ENCODE assay signal across 8 cellular contexts in the genomic region with DNA sequence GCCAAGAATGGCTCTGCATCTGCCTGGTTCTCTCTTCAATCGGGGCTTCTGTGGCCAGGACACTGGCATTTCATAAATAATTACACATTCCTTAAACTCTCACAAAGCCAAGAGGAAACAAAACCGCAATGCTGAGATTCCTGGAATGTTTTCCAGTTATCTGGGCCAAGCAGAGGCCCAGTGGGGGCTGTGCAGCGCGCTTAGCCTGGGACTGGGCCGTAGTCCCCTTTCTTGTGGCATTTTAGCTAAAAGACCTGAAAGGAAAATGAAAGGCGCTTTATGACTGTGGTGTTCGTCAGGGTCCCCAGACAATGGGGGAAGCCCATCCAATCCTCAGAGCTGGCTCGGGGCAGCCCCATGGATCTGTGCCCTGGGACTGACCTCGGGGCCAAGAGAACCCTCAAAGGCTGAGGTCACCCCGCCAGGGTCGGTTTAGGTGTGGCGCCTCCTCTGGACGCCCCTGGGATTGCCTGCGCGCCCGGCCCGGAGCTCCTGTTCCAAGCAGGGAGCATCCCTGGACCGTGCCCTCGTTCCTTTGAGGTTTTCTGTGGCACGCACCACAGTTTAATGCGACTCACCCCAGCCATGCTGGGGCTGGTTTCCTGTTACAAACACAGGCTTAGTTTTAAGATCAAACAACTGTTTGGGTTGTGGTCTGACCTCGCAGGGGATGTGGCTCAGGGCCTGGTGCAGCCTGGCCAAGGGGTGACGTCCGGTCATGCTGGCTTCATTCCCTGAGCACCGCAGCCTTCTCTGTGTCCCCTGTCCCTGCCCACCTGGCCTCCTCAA. TPM values are rescaled to one million over a fixed set of nuclear protein-coding genes. Genes with fewer than 3 reads are reported as not detected.
DNase-seq lines count a peak whose midpoint lies in the region; ATAC-seq and TF ChIP-seq lines count a peak whose summit lies in the region.

No MANE protein-coding gene starts in this region.

- peak overlapping the region; percentile 60 for H3K27ac Mint-ChIP-seq in activated CD4-positive, alpha-beta T cell treated with anti-CD3 and anti-CD28 coated beads, Interleukin-2, amount 10 ng/mL, durations not matched to agents 7 days and 5 days

- no peaks in the 10 kb centered on the region for H3K9me3 Mint-ChIP-seq in activated CD4-positive, alpha-beta T cell treated with anti-CD3 and anti-CD28 coated beads, Interleukin-2, amount 10 ng/mL, durations not matched to agents 7 days and 5 days

- H3K27ac ChIP-seq in SJCRH30 (peak overlapping the region; percentile 65), coronary artery (no peak overlapping the region), muscle layer of colon (ENCODE audit: low read depth, low read length) (peak overlapping the region; percentile 43)

- no peak overlapping the region for H3K4me3 ChIP-seq in SJCRH30
- H3K4me3 ChIP-seq in coronary artery, result peak overlapping the region; percentile 24
- H3K4me3 ChIP-seq in muscle layer of colon (ENCODE audit: low read depth in 1 of 2, low read length in 2 of 2), result peak overlapping the region in 1 of 2 donors; percentile 8

- peak overlapping the region; percentile 40 for H3K4me3 Mint-ChIP-seq in activated CD4-positive, alpha-beta T cell treated with anti-CD3 and anti-CD28 coated beads, Interleukin-2, amount 10 ng/mL, durations not matched to agents 7 days and 5 days

- H3K27me3 ChIP-seq in SJCRH30 (peaks cover 12% of the 10 kb centered on the region; the same call in 1 of the 2 replicates), muscle layer of colon (ENCODE audit: control insufficient read depth in 1 of 2, insufficient read depth in 2 of 2, low read length in 2 of 2) (no peaks in the 10 kb centered on the region)

- no peaks in the 10 kb centered on the region for H3K36me3 ChIP-seq in SJCRH30
- no peaks in the 10 kb centered on the region for H3K36me3 ChIP-seq in muscle layer of colon (ENCODE audit: insufficient read depth, low read length)

- POLR2A ChIA-PET in activated CD4-positive, alpha-beta T cell treated with anti-CD3 and anti-CD28 coated beads, Interleukin-2, amount 10 ng/mL, durations not matched to agents 7 days and 5 days (lab: Charles Lee), result no interaction called here

- H3K9ac ChIP-seq in muscle layer of colon (ENCODE audit: low read length), result no peak overlapping the region

- H3K4me1 Mint-ChIP-seq in activated CD4-positive, alpha-beta T cell treated with anti-CD3 and anti-CD28 coated beads, Interleukin-2, amount 10 ng/mL, durations not matched to agents 7 days and 5 days, result peaks cover 44% of the 10 kb centered on the region

- H3K9me3 ChIP-seq in SJCRH30 (replicated peaks) (no peaks in the 10 kb centered on the region), muscle layer of colon (ENCODE audit: low read length) (no peaks in the 10 kb centered on the region)

- H3K27me3 Mint-ChIP-seq in activated CD4-positive, alpha-beta T cell treated with anti-CD3 and anti-CD28 coated beads, Interleukin-2, amount 10 ng/mL, durations not matched to agents 7 days and 5 days, result peaks cover 22% of the 10 kb centered on the region

- H3K36me3 Mint-ChIP-seq in activated CD4-positive, alpha-beta T cell treated with anti-CD3 and anti-CD28 coated beads, Interleukin-2, amount 10 ng/mL, durations not matched to agents 7 days and 5 days (ENCODE audit: low read depth), result no peaks in the 10 kb centered on the region

- TF ChIP-seq CTCF in coronary artery (IDR thresholded peaks at IDR 0.05), result no peak

- H3K4me1 ChIP-seq in SJCRH30 (peaks cover 50% of the 10 kb centered on the region), muscle layer of colon (ENCODE audit: insufficient read depth, low read length) (peaks cover 24% of the 10 kb centered on the region)

- ATAC-seq in HG02759 (IDR thresholded peaks at IDR 0.05; ENCODE audit: unreplicated experiment), result peak; percentile 75

- DNase-seq in activated CD4-positive, alpha-beta T cell treated with anti-CD3 and anti-CD28 coated beads, Interleukin-2, amount 10 ng/mL, durations not matched to agents 7 days and 5 days, result peak; percentile 77
- DNase-seq in activated CD4-positive, alpha-beta T cell treated with anti-CD3 and anti-CD28 coated beads for 1 hour, result no peak
- peak; percentile 78 to 79 for DNase-seq in SJCRH30
- DNase-seq in coronary artery (ENCODE audit: low spot score), result peak; percentile 69
- DNase-seq in putamen (ENCODE audit: low spot score), result no peak
- DNase-seq in NCI-H524 treated with DMSO at 0.1 percent for 48 hours (lab: John Stamatoyannopoulos, UW), result no peak

- CTCF ChIA-PET in activated CD4-positive, alpha-beta T cell treated with anti-CD3 and anti-CD28 coated beads, Interleukin-2, amount 10 ng/mL, durations not matched to agents 7 days and 5 days (lab: Charles Lee), result interaction anchor here (0.6 to 2.6 kb wide), 6 partner anchors 8 to 167 kb away, joined by 3 to 9 read pairs (median 5); no protein-coding TSS in a partner anchor

RNA-seq across cellular contexts. Expression of gene NKD2, which starts 51.5 kb away (rescaled TPM):
- total RNA-seq in activated CD4-positive, alpha-beta T cell treated with anti-CD3 and anti-CD28 coated beads, Interleukin-2, amount 10 ng/mL, durations not matched to agents 7 days and 5 days, result 1 to 10 TPM; 1.4 to 1.8 TPM
- total RNA-seq in SJCRH30 (2014; rRNA removed; shearing (Covaris generic)), result not detected in 2 replicates

Comparison
In these comparisons a context has a peak if more than half of its experiments do, and no peak if none do; other contexts are left out.
1. DNase-seq: peak in activated CD4-positive, alpha-beta T cell treated with anti-CD3 and anti-CD28 coated beads, Interleukin-2, amount 10 ng/mL, durations not matched to agents 7 days and 5 days (single experiment), SJCRH30 (2 of 2) and coronary artery (single experiment); none in activated CD4-positive, alpha-beta T cell treated with anti-CD3 and anti-CD28 coated beads for 1 hour (single experiment), putamen (single experiment) and NCI-H524 treated with DMSO at 0.1 percent for 48 hours (single experiment).
2. H3K27ac ChIP-seq: peak in SJCRH30 (single experiment) and muscle layer of colon (single experiment); none in coronary artery (0 of 2).